ENCODE assay signal across 19 cellular contexts in genomic region chr13:20988033-20988908, GRCh38.
DNase-seq lines count a peak whose midpoint lies in the region; ATAC-seq and TF ChIP-seq lines count a peak whose summit lies in the region.
"Had no signal": no experiment of that assay in that cellular context is flagged by ENCODE, and none has a peak within 500 bp of the region (broad histone marks: within the 10 kb centered on the region; RNA-seq: fewer than 3 reads in every experiment).

No MANE protein-coding gene starts in this region.

- no peaks in the 10 kb centered on the region for H3K4me1 Mint-ChIP-seq in stimulated activated naive CD8-positive, alpha-beta T cell treated with anti-CD3 and anti-CD28 coated beads, Interleukin-15, amount 100 ng/mL, for 72 hours
- H3K4me1 Mint-ChIP-seq in activated CD8-positive, alpha-beta T cell treated with anti-CD3 and anti-CD28 coated beads for 36 hours (ENCODE audit: low read depth) = no peaks in the 10 kb centered on the region

- no peaks in the 10 kb centered on the region for H3K9me3 ChIP-seq in testis
- no peaks in the 10 kb centered on the region for H3K9me3 ChIP-seq in effector memory CD4-positive, alpha-beta T cell (ENCODE audit: control insufficient read depth, low read length)
- H3K9me3 ChIP-seq: A549 had no signal

- POLR2A ChIA-PET in activated CD8-positive, alpha-beta T cell treated with anti-CD3 and anti-CD28 coated beads for 36 hours (lab: Charles Lee) = no interaction called here

- H3K27me3 Mint-ChIP-seq in stimulated activated naive CD8-positive, alpha-beta T cell treated with anti-CD3 and anti-CD28 coated beads, Interleukin-15, amount 100 ng/mL, for 72 hours = peaks cover 3% of the 10 kb centered on the region
- H3K27me3 Mint-ChIP-seq in activated CD8-positive, alpha-beta T cell treated with anti-CD3 and anti-CD28 coated beads for 36 hours = no peaks in the 10 kb centered on the region

- no peaks in the 10 kb centered on the region for H3K36me3 Mint-ChIP-seq in activated CD8-positive, alpha-beta T cell treated with anti-CD3 and anti-CD28 coated beads for 36 hours (ENCODE audit: low read depth)

- H3K27ac Mint-ChIP-seq in stimulated activated naive CD8-positive, alpha-beta T cell treated with anti-CD3 and anti-CD28 coated beads, Interleukin-15, amount 100 ng/mL, for 72 hours = no peak overlapping the region
- H3K27ac Mint-ChIP-seq in activated CD8-positive, alpha-beta T cell treated with anti-CD3 and anti-CD28 coated beads for 36 hours = no peak overlapping the region
- H3K27ac Mint-ChIP-seq: CD4-positive, alpha-beta memory T cell; GM23338 had no signal

- CTCF ChIA-PET in activated CD8-positive, alpha-beta T cell treated with anti-CD3 and anti-CD28 coated beads for 36 hours (lab: Charles Lee) = no interaction called here

- TF ChIP-seq POLR2A in testis (IDR thresholded peaks at IDR 0.05) = no peak

- no peaks in the 10 kb centered on the region for H3K9me3 Mint-ChIP-seq in stimulated activated naive CD8-positive, alpha-beta T cell treated with anti-CD3 and anti-CD28 coated beads, Interleukin-15, amount 100 ng/mL, for 72 hours
- H3K9me3 Mint-ChIP-seq in activated CD8-positive, alpha-beta T cell treated with anti-CD3 and anti-CD28 coated beads for 36 hours = no peaks in the 10 kb centered on the region
- H3K9me3 Mint-ChIP-seq: CD4-positive, alpha-beta memory T cell; GM23338 had no signal

- H3K4me1 ChIP-seq in testis = no peaks in the 10 kb centered on the region
- H3K4me1 ChIP-seq in effector memory CD4-positive, alpha-beta T cell (ENCODE audit: control insufficient read depth, insufficient read depth, low read length, poor library complexity, severe bottlenecking) = no peaks in the 10 kb centered on the region
- H3K4me1 ChIP-seq: A549 had no signal

- no peak overlapping the region for H3K27ac ChIP-seq in testis
- H3K27ac ChIP-seq in effector memory CD4-positive, alpha-beta T cell (ENCODE audit: insufficient read depth, low read length, poor library complexity, severe bottlenecking) = no peak overlapping the region
- H3K27ac ChIP-seq: 22Rv1, A549, HL-60 had no signal

- no peak for DNase-seq in Right ventricle myocardium inferior (ENCODE audit: missing footprints)
- DNase-seq in cardiac septum (ENCODE audit: low spot score) = no peak
- DNase-seq in stimulated activated naive CD8-positive, alpha-beta T cell treated with anti-CD3 and anti-CD28 coated beads, Interleukin-15, amount 100 ng/mL, for 72 hours = no peak
- DNase-seq in stimulated activated naive CD8-positive, alpha-beta T cell treated with anti-CD3 and anti-CD28 coated beads, Interleukin-15, Interleukin-2, amounts not matched to agents 100 U/mL and 50 U/mL, for 24 hours = no peak
- no peak for DNase-seq in testis
- DNase-seq in NCI-H446 (lab: John Stamatoyannopoulos, UW) = no peak
- DNase-seq in activated CD8-positive, alpha-beta T cell treated with anti-CD3 and anti-CD28 coated beads for 36 hours = no peak
- DNase-seq in effector memory CD4-positive, alpha-beta T cell = no peak
- DNase-seq: CD4-positive, alpha-beta memory T cell; DMS153; DMS79; GDM1; HCEC 1CT had no signal

- peak; percentile 8 for ATAC-seq in Right ventricle myocardium inferior
- ATAC-seq in stimulated activated naive CD8-positive, alpha-beta T cell treated with anti-CD3 and anti-CD28 coated beads, Interleukin-15, amount 100 ng/mL, for 72 hours = peak; percentile 58
- no peak for ATAC-seq in stimulated activated naive CD8-positive, alpha-beta T cell treated with anti-CD3 and anti-CD28 coated beads, Interleukin-15, Interleukin-2, amounts not matched to agents 100 U/mL and 50 U/mL, for 24 hours
- ATAC-seq in activated CD8-positive, alpha-beta T cell treated with anti-CD3 and anti-CD28 coated beads for 36 hours = no peak
- ATAC-seq: A549, GM23338 had no signal

- H3K4me3 Mint-ChIP-seq in stimulated activated naive CD8-positive, alpha-beta T cell treated with anti-CD3 and anti-CD28 coated beads, Interleukin-15, amount 100 ng/mL, for 72 hours = no peak overlapping the region
- no peak overlapping the region for H3K4me3 Mint-ChIP-seq in activated CD8-positive, alpha-beta T cell treated with anti-CD3 and anti-CD28 coated beads for 36 hours
- H3K4me3 Mint-ChIP-seq: CD14-positive monocyte; CD4-positive, alpha-beta memory T cell; GM23338 had no signal

- 51 to 88% methylated on average over 12 to 74 of the region's 87 CpGs for WGBS in testis, 2 donors

- TF ChIP-seq CTCF in testis (IDR thresholded peaks at IDR 0.05) = no peak
- TF ChIP-seq CTCF in activated CD8-positive, alpha-beta T cell treated with anti-CD3 and anti-CD28 coated beads for 36 hours (IDR thresholded peaks at IDR 0.05) = no peak

- peak overlapping the region; percentile 18 to 27 for H3K4me3 ChIP-seq in testis
- no peak overlapping the region for H3K4me3 ChIP-seq in effector memory CD4-positive, alpha-beta T cell (ENCODE audit: insufficient read depth, low read depth, low read length, poor library complexity, severe bottlenecking)
- H3K4me3 ChIP-seq: A549, BLaER1, GM23338 had no signal

- no peaks in the 10 kb centered on the region for H3K36me3 ChIP-seq in testis (ENCODE audit: low read depth, missing control alignments)
- H3K36me3 ChIP-seq in effector memory CD4-positive, alpha-beta T cell (ENCODE audit: control insufficient read depth, insufficient read depth, low read length) = no peaks in the 10 kb centered on the region

- H3K27me3 ChIP-seq in testis = no peaks in the 10 kb centered on the region
- no peaks in the 10 kb centered on the region for H3K27me3 ChIP-seq in effector memory CD4-positive, alpha-beta T cell (replicated peaks; ENCODE audit: control insufficient read depth, insufficient read depth, low read length, poor library complexity, severe bottlenecking)
- H3K27me3 ChIP-seq: BLaER1 had no signal

- intact Hi-C loops in Right ventricle myocardium inferior (cut with DNase I) = no loop called here
- intact Hi-C loops in cardiac septum (cut with DNase I) = no loop called here
- intact Hi-C loops in testis (cut with DNase I; ENCODE audit: low total_unique reads) = no loop called here
- intact Hi-C loops in activated CD8-positive, alpha-beta T cell treated with anti-CD3 and anti-CD28 coated beads for 36 hours (cut with micrococcal nuclease) = no loop called here

Comparison
In these comparisons a context has a peak if more than half of its experiments do, and no peak if none do; other contexts are left out.
1. ATAC-seq: peak in Right ventricle myocardium inferior (single experiment) and stimulated activated naive CD8-positive, alpha-beta T cell treated with anti-CD3 and anti-CD28 coated beads, Interleukin-15, amount 100 ng/mL, for 72 hours (single experiment); none in stimulated activated naive CD8-positive, alpha-beta T cell treated with anti-CD3 and anti-CD28 coated beads, Interleukin-15, Interleukin-2, amounts not matched to agents 100 U/mL and 50 U/mL, for 24 hours (single experiment) and activated CD8-positive, alpha-beta T cell treated with anti-CD3 and anti-CD28 coated beads for 36 hours (single experiment).